8 cellular contexts compared by ENCODE assay signal in the genomic region with DNA sequence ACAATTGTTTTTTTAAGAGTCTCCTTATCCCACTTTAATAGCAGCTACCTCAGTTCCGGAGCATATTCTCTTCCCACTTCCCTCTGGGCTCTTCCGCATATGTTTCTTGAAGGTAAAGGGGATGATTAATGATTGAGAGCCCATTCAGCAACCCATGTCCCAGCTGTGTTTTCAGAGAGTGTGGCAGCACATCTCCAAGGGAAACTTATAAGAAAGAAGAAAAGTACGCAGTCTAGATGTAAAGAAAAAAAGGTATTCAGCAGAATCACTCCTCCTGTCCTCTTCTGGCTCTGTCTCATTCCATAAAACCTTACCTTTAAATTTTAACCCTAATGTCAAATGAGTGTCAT. TPM values are rescaled to one million over a fixed set of nuclear protein-coding genes. Genes with fewer than 3 reads are reported as not detected.
DNase-seq lines count a peak whose midpoint lies in the region; ATAC-seq and TF ChIP-seq lines count a peak whose summit lies in the region.

No MANE protein-coding gene starts in this region.

- H3K9ac ChIP-seq in mammary epithelial cell (ENCODE audit: insufficient read depth, low read length) (no peak overlapping the region), parathyroid adenoma (no peak overlapping the region)

- no peak overlapping the region for H3K27ac ChIP-seq in mammary epithelial cell (ENCODE audit: insufficient read depth, low read depth, low read length)
- peak overlapping the region; percentile 37 for H3K27ac ChIP-seq in parathyroid adenoma

- H3K36me3 ChIP-seq in mammary epithelial cell (ENCODE audit: insufficient read depth, low read length): no peaks in the 10 kb centered on the region
- H3K36me3 ChIP-seq in parathyroid adenoma (ENCODE audit: control insufficient read depth, insufficient read depth, low read length): no peaks in the 10 kb centered on the region

- H3K27me3 ChIP-seq in mammary epithelial cell (ENCODE audit: insufficient read depth, low read length) (no peaks in the 10 kb centered on the region), parathyroid adenoma (ENCODE audit: control insufficient read depth, insufficient read depth, low read length) (no peaks in the 10 kb centered on the region)

- dilution Hi-C loops in mammary epithelial cell (cut with HindIII; ENCODE audit: low sequenced_read_pairs): no loop called here

- H2AFZ ChIP-seq in mammary epithelial cell (ENCODE audit: low read depth, low read length) (peak overlapping the region; percentile 99), parathyroid adenoma (peak overlapping the region; percentile 90)

- ATAC-seq in GM19043 (IDR thresholded peaks at IDR 0.05; ENCODE audit: low read depth, unreplicated experiment): peak; percentile 8
- ATAC-seq in HG03045 (IDR thresholded peaks at IDR 0.05; ENCODE audit: unreplicated experiment): peak; percentile 6
- ATAC-seq in GM18505 (IDR thresholded peaks at IDR 0.05; ENCODE audit: unreplicated experiment): no peak

- in situ Hi-C loops in mammary epithelial cell (cut with MboI; ENCODE audit: low sequenced_read_pairs in 2 of 2): no loop called here

- BruUV-seq in mammary epithelial cell (replicated peaks; lab: Mats Ljungman, UMichigan): no TSS peak

- peak overlapping the region; percentile 80 for H3K4me2 ChIP-seq in mammary epithelial cell (ENCODE audit: insufficient read depth, low read depth, low read length)
- peak overlapping the region; percentile 33 for H3K4me2 ChIP-seq in parathyroid adenoma (ENCODE audit: low read length)

- WGBS in mammary epithelial cell (ENCODE audit: low coverage, missing lambda C conversion rate): 10% methylated on average over 3 of the region's 3 CpGs

- TF ChIP-seq POLR2A in GM18505 (IDR thresholded peaks at IDR 0.05; ENCODE audit: borderline replicate concordance, extremely low read depth, insufficient read depth, insufficient read length): no peak

- H3K79me2 ChIP-seq in mammary epithelial cell (ENCODE audit: insufficient read depth, low read length) (no peaks in the 10 kb centered on the region), parathyroid adenoma (no peaks in the 10 kb centered on the region)

- no peaks in the 10 kb centered on the region for H4K20me1 ChIP-seq in mammary epithelial cell (ENCODE audit: insufficient read depth, low read length)

- H3K4me3 ChIP-seq in mammary epithelial cell (replicated peaks in 1 of 3; ENCODE audit: insufficient read depth in 1 of 3, low read depth in 2 of 3, low read length in 3 of 3) (peak overlapping the region; percentile 50 to 58 (median 57)), parathyroid adenoma (ENCODE audit: low read depth, low read length) (peak overlapping the region; percentile 45)

- intact Hi-C loops in mammary epithelial cell (cut with micrococcal nuclease): no loop called here

- H3K4me1 ChIP-seq in mammary epithelial cell (ENCODE audit: insufficient read depth, low read length): peaks cover 7% of the 10 kb centered on the region
- H3K4me1 ChIP-seq in parathyroid adenoma: no peaks in the 10 kb centered on the region

- CTCF ChIA-PET in mammary epithelial cell (lab: Charles Lee; ENCODE audit: low non-redundant PET): no interaction called here

- DNase-seq in mammary epithelial cell: no peak
- no peak for DNase-seq in stimulated activated CD8-positive, alpha-beta memory T cell treated with anti-CD3 and anti-CD28 coated beads, Interleukin-4, amount 100 ng/mL, for 48 hours
- DNase-seq in NCI-H524 treated with DMSO at 0.1 percent for 48 hours (lab: John Stamatoyannopoulos, UW): no peak
- DNase-seq in DMS53 treated with DMSO at 0.1 percent for 48 hours (lab: John Stamatoyannopoulos, UW; ENCODE audit: unreplicated experiment): no peak

- no peak for TF ChIP-seq CTCF in mammary epithelial cell (conservative IDR thresholded peaks at IDR 0.05 in 1 of 2, IDR thresholded peaks at IDR 0.05 in 1 of 2; ENCODE audit: extremely low read depth in 1 of 2, insufficient read depth in 1 of 2, low read depth in 1 of 2, low read length in 2 of 2)
- TF ChIP-seq CTCF in parathyroid adenoma (IDR thresholded peaks at IDR 0.05): no peak

- H3K9me3 ChIP-seq in mammary epithelial cell (replicated peaks; ENCODE audit: insufficient read depth, low read length) (no peaks in the 10 kb centered on the region), parathyroid adenoma (ENCODE audit: control insufficient read depth, low read length) (no peaks in the 10 kb centered on the region)

RNA-seq across cellular contexts. Expression of a gene that starts 9.7 kb away (rescaled TPM):
- total RNA-seq in mammary epithelial cell: 1 to 10 TPM in 1 of 2 donors, under 1 TPM in 1; 0.35 to 1.7 TPM
- polyA plus RNA-seq in mammary epithelial cell: 0.26 TPM
- not detected for polyA minus RNA-seq in mammary epithelial cell

RNA-seq across cellular contexts. Expression of a gene that starts 30.8 kb away (rescaled TPM):
- 10 to 100 TPM; 23.7 to 37.4 TPM for total RNA-seq in mammary epithelial cell
- 47.6 TPM for polyA plus RNA-seq in mammary epithelial cell
- 12.6 TPM for polyA minus RNA-seq in mammary epithelial cell
